In the genomic region with DNA sequence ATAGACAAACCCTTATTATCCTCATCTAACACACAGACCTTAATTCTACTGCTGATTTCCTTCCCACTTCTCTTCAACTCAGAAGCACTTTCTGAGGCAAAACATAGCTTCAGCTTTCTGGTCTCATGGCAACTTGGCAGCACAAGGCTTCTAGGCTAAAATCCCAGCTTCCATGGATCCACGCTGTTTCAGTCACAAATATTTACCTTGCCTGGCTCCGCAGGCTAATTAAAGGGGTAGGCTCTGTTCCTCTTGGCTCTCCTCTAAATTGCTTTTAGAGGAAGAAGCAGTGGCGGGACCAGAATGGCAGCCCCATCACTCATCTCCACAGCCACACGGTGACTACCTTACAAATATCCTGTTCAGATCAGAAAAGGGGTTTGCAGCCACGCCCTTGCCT, we compare ENCODE assay signal across 16 cellular contexts.
DNase-seq lines count a peak whose midpoint lies in the region; ATAC-seq lines count a peak whose summit lies in the region.
"Had no signal": no experiment of that assay in that cellular context is flagged by ENCODE, and none has a peak within 500 bp of the region (broad histone marks: within the 10 kb centered on the region; RNA-seq: fewer than 3 reads in every experiment).

No MANE protein-coding gene starts in this region.

- no peak overlapping the region for H3K9ac ChIP-seq in rectal smooth muscle tissue (ENCODE audit: low read length)

- H3K27ac Mint-ChIP-seq in stimulated activated naive B cell treated with anti-CD40 and anti-IgM and Interleukin-4, amounts not matched to agents 10 μg/mL and 1 μg/mL and 100 μg/mL, for 72 hours = no peak overlapping the region

- H3K27ac ChIP-seq in rectal smooth muscle tissue (ENCODE audit: low read depth, low read length) = peak overlapping the region; percentile 30
- H3K27ac ChIP-seq: SK-N-MC had no signal

- H3K4me1 ChIP-seq in rectal smooth muscle tissue (ENCODE audit: control insufficient read depth, insufficient read depth, low read length) (peaks cover 4% of the 10 kb centered on the region), HAP-1 (peaks cover 12% of the 10 kb centered on the region)

- in situ Hi-C loops in HAP-1 (cut with MboI; ENCODE audit: low sequenced_read_pairs) = no loop called here

- H3K27me3 Mint-ChIP-seq in stimulated activated naive B cell treated with anti-CD40 and anti-IgM and Interleukin-4, amounts not matched to agents 10 μg/mL and 1 μg/mL and 100 μg/mL, for 72 hours = no peaks in the 10 kb centered on the region

- H3K4me3 ChIP-seq in rectal smooth muscle tissue (ENCODE audit: low read length) = peak overlapping the region; percentile 17
- no peak overlapping the region for H3K4me3 ChIP-seq in HAP-1
- H3K4me3 ChIP-seq: SK-N-MC had no signal

- no peak overlapping the region for H3K4me3 Mint-ChIP-seq in stimulated activated naive B cell treated with anti-CD40 and anti-IgM and Interleukin-4, amounts not matched to agents 10 μg/mL and 1 μg/mL and 100 μg/mL, for 72 hours
- H3K4me3 Mint-ChIP-seq: neural crest cell had no signal

- peaks cover 12% of the 10 kb centered on the region in 2 donors for H3K9me3 Mint-ChIP-seq in stimulated activated naive B cell treated with anti-CD40 and anti-IgM and Interleukin-4, amounts not matched to agents 10 μg/mL and 1 μg/mL and 100 μg/mL, for 72 hours

- peaks cover 4 to 6% of the 10 kb centered on the region in 2 donors for H3K4me1 Mint-ChIP-seq in stimulated activated naive B cell treated with anti-CD40 and anti-IgM and Interleukin-4, amounts not matched to agents 10 μg/mL and 1 μg/mL and 100 μg/mL, for 72 hours

- peaks cover 5 to 6% of the 10 kb centered on the region in 2 donors for H3K36me3 Mint-ChIP-seq in stimulated activated naive B cell treated with anti-CD40 and anti-IgM and Interleukin-4, amounts not matched to agents 10 μg/mL and 1 μg/mL and 100 μg/mL, for 72 hours

- peaks cover 5% of the 10 kb centered on the region; the same call in 1 of the 2 replicates for H3K9me3 ChIP-seq in HAP-1

- H3K36me3 ChIP-seq in rectal smooth muscle tissue (ENCODE audit: control insufficient read depth, insufficient read depth, low read length) = no peaks in the 10 kb centered on the region
- H3K36me3 ChIP-seq in HAP-1 (replicated peaks) = no peaks in the 10 kb centered on the region

- peak; percentile 40 for DNase-seq in DMS53 (lab: John Stamatoyannopoulos, UW)
- DNase-seq in DMS53 treated with DMSO at 0.1 percent for 48 hours (lab: John Stamatoyannopoulos, UW; ENCODE audit: unreplicated experiment) = no peak
- peak; percentile 26 for DNase-seq in NCI-H345 treated with DMSO at 0.1 percent for 48 hours (lab: John Stamatoyannopoulos, UW; ENCODE audit: unreplicated experiment)
- DNase-seq in inferior parietal cortex (ENCODE audit: extremely low spot score) = peak; percentile 32
- DNase-seq in SIG-M5 treated with dmso at 0.1 percent for 504 hours (lab: John Stamatoyannopoulos, UW; ENCODE audit: unreplicated experiment) = no peak
- no peak for DNase-seq in HAP-1 (ENCODE audit: low spot score in 2 of 2)
- DNase-seq in stimulated activated naive B cell treated with anti-CD40 and anti-IgM and Interleukin-4, amounts not matched to agents 10 μg/mL and 1 μg/mL and 100 μg/mL, for 72 hours = no peak
- DNase-seq: 8988T; activated naive CD4-positive, alpha-beta T cell; effector memory CD4-positive, alpha-beta T cell; kidney glomerular epithelial cell; MM.1S had no signal

- H3K27me3 ChIP-seq in rectal smooth muscle tissue (ENCODE audit: control insufficient read depth, insufficient read depth, low read length) = no peaks in the 10 kb centered on the region
- no peaks in the 10 kb centered on the region for H3K27me3 ChIP-seq in HAP-1 (ENCODE audit: low read depth)

- no peak for ATAC-seq in stimulated activated naive B cell treated with anti-CD40 and anti-IgM and Interleukin-4, amounts not matched to agents 10 μg/mL and 1 μg/mL and 100 μg/mL, for 72 hours (replicated peaks)
- ATAC-seq: HCT116 had no signal

Comparison
In these comparisons a context has a peak if more than half of its experiments do, and no peak if none do; other contexts are left out.
1. DNase-seq: peak in DMS53 (single experiment), NCI-H345 treated with DMSO at 0.1 percent for 48 hours (single experiment) and inferior parietal cortex (single experiment); none in DMS53 treated with DMSO at 0.1 percent for 48 hours (single experiment), SIG-M5 treated with dmso at 0.1 percent for 504 hours (single experiment), HAP-1 (0 of 2) and stimulated activated naive B cell treated with anti-CD40 and anti-IgM and Interleukin-4, amounts not matched to agents 10 μg/mL and 1 μg/mL and 100 μg/mL, for 72 hours (single experiment).